ENCODE assay signal across 10 cellular contexts in genomic region chr13:57629391-57629804, GRCh38. TPM values are rescaled to one million over a fixed set of nuclear protein-coding genes. Genes with fewer than 3 reads are reported as not detected.
DNase-seq lines count a peak whose midpoint lies in the region; ATAC-seq and TF ChIP-seq lines count a peak whose summit lies in the region.
"Had no signal": no experiment of that assay in that cellular context is flagged by ENCODE, and none has a peak within 500 bp of the region (broad histone marks: within the 10 kb centered on the region; RNA-seq: fewer than 3 reads in every experiment).

No MANE protein-coding gene starts in this region.

- H3K4me1 ChIP-seq in ascending aorta (peaks cover 4 to 7% of the 10 kb centered on the region in 2 donors), iPS-20b (ENCODE audit: insufficient read depth, low read length) (peaks cover under 1% of the 10 kb centered on the region; the same call in 1 of the 2 replicates), stomach (peaks cover 7 to 59% (median 36%) of the 10 kb centered on the region in 4 donors)

- H3K36me3 ChIP-seq in ascending aorta (no peaks in the 10 kb centered on the region), iPS-20b (ENCODE audit: insufficient read depth, low read depth, low read length) (no peaks in the 10 kb centered on the region), stomach (no peaks in the 10 kb centered on the region)
- H3K36me3 ChIP-seq: BLaER1 had no signal

- 0 to 3% (median 2%) methylated on average over 23 to 29 of the region's 29 CpGs for whole genome bisulfite sequencing in stomach, 5 donors

- H3K4me3 ChIP-seq in ascending aorta (peak overlapping the region; percentile 59 to 65), iPS-20b (ENCODE audit: low read length) (peak overlapping the region; percentile 85), stomach (peak overlapping the region; percentile 44 to 58 (median 52))
- H3K4me3 ChIP-seq: BLaER1 had no signal

- no peak for TF ChIP-seq EP300 in stomach (IDR thresholded peaks at IDR 0.05)

- no peaks in the 10 kb centered on the region for H3K9me3 ChIP-seq in ascending aorta
- H3K9me3 ChIP-seq in iPS-20b (ENCODE audit: insufficient read depth, low read depth, low read length), result no peaks in the 10 kb centered on the region
- H3K9me3 ChIP-seq in stomach, result peaks cover 0 to 22% (median 10%) of the 10 kb centered on the region in 4 donors

- peak; percentile 32 for DNase-seq in NCI-H510A treated with DMSO at 0.1 percent for 48 hours (lab: John Stamatoyannopoulos, UW)
- no peak for DNase-seq in NCI-H510A (lab: John Stamatoyannopoulos, UW)
- DNase-seq in ascending aorta (ENCODE audit: low spot score in 2 of 2), result peak in 1 of 2 donors; percentile 63
- no peak for DNase-seq in stomach
- DNase-seq in ecto neural progenitor cell (ENCODE audit: low spot score), result no peak
- no peak for DNase-seq in MV-4-11 (lab: John Stamatoyannopoulos, UW)

- no peak for TF ChIP-seq POLR2A in stomach (IDR thresholded peaks at IDR 0.05)

- TF ChIP-seq CTCF in ascending aorta (IDR thresholded peaks at IDR 0.05) (no peak), stomach (IDR thresholded peaks at IDR 0.05) (no peak)

- intact Hi-C loops in ascending aorta (cut with DNase I) (no loop called here), stomach (cut with DNase I; ENCODE audit: low total_unique reads) (no loop called here)

- H3K9ac ChIP-seq in iPS-20b (ENCODE audit: low read depth, low read length), result peak overlapping the region; percentile 7; the same call in 1 of the 2 replicates
- H3K9ac ChIP-seq: BLaER1 had no signal

- ATAC-seq in GM19351 (IDR thresholded peaks at IDR 0.05; ENCODE audit: unreplicated experiment), result no peak

- H3K27me3 ChIP-seq in ascending aorta (peaks cover 15% of the 10 kb centered on the region), iPS-20b (ENCODE audit: insufficient read depth, low read length) (peaks cover 67% of the 10 kb centered on the region), stomach (peaks cover 4 to 82% (median 65%) of the 10 kb centered on the region in 3 donors)

- H3K27ac ChIP-seq in ascending aorta, result no peak overlapping the region
- no peak overlapping the region for H3K27ac ChIP-seq in iPS-20b (ENCODE audit: low read length)
- H3K27ac ChIP-seq in stomach, result no peak overlapping the region
- H3K27ac ChIP-seq: BLaER1 had no signal

RNA-seq across cellular contexts. Expression of gene PCDH17, which starts 2.1 kb away (rescaled TPM):
- 36.0 TPM for total RNA-seq in ascending aorta
- total RNA-seq in stomach, result 10 to 100 TPM in 1 of 5 donors, 1 to 10 TPM in 3, under 1 TPM in 1; 0.89 to 14.0 (median 7.1) TPM
- under 1 TPM; 0.35 to 0.76 (median 0.62) TPM for polyA plus RNA-seq in stomach
- polyA plus RNA-seq: IgD-negative memory B cell had no signal
